Comparison of ENCODE assay signal across 1 cellular context in the genomic region with DNA sequence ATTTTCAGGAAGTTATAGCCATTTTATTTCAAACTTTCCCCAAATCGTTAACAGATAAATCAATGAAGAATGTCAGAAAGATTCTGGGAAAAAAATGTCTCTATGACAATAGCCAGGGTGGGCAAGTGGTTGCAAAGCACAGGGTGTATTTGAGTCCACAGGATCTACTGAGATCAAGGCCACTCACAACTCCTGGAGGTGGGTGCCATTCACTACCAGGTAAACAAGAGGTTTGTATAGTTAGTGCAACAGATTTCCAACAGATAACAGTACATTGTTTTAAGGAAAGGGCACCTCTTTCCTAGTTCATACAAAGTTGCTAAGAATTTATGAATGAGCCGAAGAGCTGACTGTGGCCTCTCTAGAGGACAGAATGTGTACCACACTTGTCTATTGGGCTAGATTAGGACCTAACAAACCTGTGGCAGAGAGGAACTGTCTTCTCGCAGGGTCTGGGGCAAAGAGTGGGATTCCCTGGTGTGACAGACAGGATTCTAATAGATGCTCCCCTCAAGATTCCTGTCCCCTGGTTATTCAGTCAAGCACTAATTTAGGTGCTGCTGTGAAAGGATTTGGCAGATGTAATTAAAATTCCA.
TF ChIP-seq lines count a peak whose summit lies in the region.

No MANE protein-coding gene starts in this region.

TF ChIP-seq in HepG2, 621 proteins besides CTCF, POLR2A, EP300 and RAD21 (continued from another document and continues in another):
- TF ChIP-seq, protein P1, sequence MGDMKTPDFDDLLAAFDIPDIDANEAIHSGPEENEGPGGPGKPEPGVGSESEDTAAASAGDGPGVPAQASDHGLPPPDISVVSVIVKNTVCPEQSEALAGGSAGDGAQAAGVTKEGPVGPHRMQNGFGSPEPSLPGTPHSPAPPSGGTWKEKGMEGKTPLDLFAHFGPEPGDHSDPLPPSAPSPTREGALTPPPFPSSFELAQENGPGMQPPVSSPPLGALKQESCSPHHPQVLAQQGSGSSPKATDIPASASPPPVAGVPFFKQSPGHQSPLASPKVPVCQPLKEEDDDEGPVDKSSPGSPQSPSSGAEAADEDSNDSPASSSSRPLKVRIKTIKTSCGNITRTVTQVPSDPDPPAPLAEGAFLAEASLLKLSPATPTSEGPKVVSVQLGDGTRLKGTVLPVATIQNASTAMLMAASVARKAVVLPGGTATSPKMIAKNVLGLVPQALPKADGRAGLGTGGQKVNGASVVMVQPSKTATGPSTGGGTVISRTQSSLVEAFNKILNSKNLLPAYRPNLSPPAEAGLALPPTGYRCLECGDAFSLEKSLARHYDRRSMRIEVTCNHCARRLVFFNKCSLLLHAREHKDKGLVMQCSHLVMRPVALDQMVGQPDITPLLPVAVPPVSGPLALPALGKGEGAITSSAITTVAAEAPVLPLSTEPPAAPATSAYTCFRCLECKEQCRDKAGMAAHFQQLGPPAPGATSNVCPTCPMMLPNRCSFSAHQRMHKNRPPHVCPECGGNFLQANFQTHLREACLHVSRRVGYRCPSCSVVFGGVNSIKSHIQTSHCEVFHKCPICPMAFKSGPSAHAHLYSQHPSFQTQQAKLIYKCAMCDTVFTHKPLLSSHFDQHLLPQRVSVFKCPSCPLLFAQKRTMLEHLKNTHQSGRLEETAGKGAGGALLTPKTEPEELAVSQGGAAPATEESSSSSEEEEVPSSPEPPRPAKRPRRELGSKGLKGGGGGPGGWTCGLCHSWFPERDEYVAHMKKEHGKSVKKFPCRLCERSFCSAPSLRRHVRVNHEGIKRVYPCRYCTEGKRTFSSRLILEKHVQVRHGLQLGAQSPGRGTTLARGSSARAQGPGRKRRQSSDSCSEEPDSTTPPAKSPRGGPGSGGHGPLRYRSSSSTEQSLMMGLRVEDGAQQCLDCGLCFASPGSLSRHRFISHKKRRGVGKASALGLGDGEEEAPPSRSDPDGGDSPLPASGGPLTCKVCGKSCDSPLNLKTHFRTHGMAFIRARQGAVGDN (CRISPR knock-in tag; IDR thresholded peaks at IDR 0.05), result no peak
- TF ChIP-seq HNRNPK (IDR thresholded peaks at IDR 0.05; ENCODE audit: low read depth, low read length, poor library complexity, severe bottlenecking) (no peak), PPARG (CRISPR knock-in tag; conservative IDR thresholded peaks at IDR 0.05) (no peak), KAT7 (CRISPR knock-in tag; IDR thresholded peaks at IDR 0.05; ENCODE audit: borderline replicate concordance) (no peak), HHEX (CRISPR knock-in tag; IDR thresholded peaks at IDR 0.05) (0 out of 2 replicates have a peak, but pooled peaks have one; percentile 37), CCDC6 (CRISPR knock-in tag; IDR thresholded peaks at IDR 0.05) (no peak), SMC3 (IDR thresholded peaks at IDR 0.05; ENCODE audit: low read length) (peak; percentile 51; the same call in 1 of the 2 replicates), GATAD2A (CRISPR knock-in tag; IDR thresholded peaks at IDR 0.05) (peak; percentile 95), RARA (CRISPR knock-in tag; IDR thresholded peaks at IDR 0.05) (peak; percentile 64), TEAD3 (CRISPR knock-in tag; optimal IDR thresholded peaks at IDR 0.05; ENCODE audit: borderline replicate concordance) (peak; percentile 76), ARNTL (CRISPR knock-in tag; IDR thresholded peaks at IDR 0.05) (0 out of 2 replicates have a peak, but pooled peaks have one; percentile 15), NR2F2 (IDR thresholded peaks at IDR 0.05; ENCODE audit: borderline replicate concordance, low read depth) (0 out of 2 replicates have a peak, but pooled peaks have one; percentile 43), ZNF792 (CRISPR knock-in tag; IDR thresholded peaks at IDR 0.05) (peak; percentile 66), ZNF543 (CRISPR knock-in tag; IDR thresholded peaks at IDR 0.05) (0 out of 2 replicates have a peak, but pooled peaks have one; percentile 32), SAP130 (CRISPR knock-in tag; IDR thresholded peaks at IDR 0.05; ENCODE audit: low read depth) (peak; percentile 61), ZBTB3 (CRISPR knock-in tag; IDR thresholded peaks at IDR 0.05; ENCODE audit: borderline replicate concordance, low read depth) (no peak), HMG20B (CRISPR knock-in tag; conservative IDR thresholded peaks at IDR 0.05) (no peak), KDM6A (CRISPR knock-in tag; IDR thresholded peaks at IDR 0.05; ENCODE audit: low read depth) (peak; percentile 67), FOXP1 (IDR thresholded peaks at IDR 0.05) (0 out of 2 replicates have a peak, but pooled peaks have one; percentile 14), FOXP1 (CRISPR knock-in tag; IDR thresholded peaks at IDR 0.05) (peak; percentile 95), BCL6 (CRISPR knock-in tag; IDR thresholded peaks at IDR 0.05) (peak; percentile 81), ZNF720 (CRISPR knock-in tag; IDR thresholded peaks at IDR 0.05) (no peak), ZNF101 (CRISPR knock-in tag; IDR thresholded peaks at IDR 0.05; ENCODE audit: borderline replicate concordance, low read depth) (no peak), RFX5 (IDR thresholded peaks at IDR 0.05; ENCODE audit: low read depth, low read length) (no peak), MED1 (CRISPR knock-in tag; IDR thresholded peaks at IDR 0.05) (peak; percentile 53), ZC3H4 (CRISPR knock-in tag; IDR thresholded peaks at IDR 0.05; ENCODE audit: borderline replicate concordance) (no peak), CHD4 (IDR thresholded peaks at IDR 0.05; ENCODE audit: borderline replicate concordance, low read length) (0 out of 2 replicates have a peak, but pooled peaks have one; percentile 25), RXRB (CRISPR knock-in tag; IDR thresholded peaks at IDR 0.05; ENCODE audit: borderline replicate concordance) (peak; percentile 80), ZNF7 (CRISPR knock-in tag; IDR thresholded peaks at IDR 0.05) (peak; percentile 82), CEBPG (CRISPR knock-in tag; IDR thresholded peaks at IDR 0.05) (0 out of 2 replicates have a peak, but pooled peaks have one; percentile 38)
- TF ChIP-seq, protein P2, sequence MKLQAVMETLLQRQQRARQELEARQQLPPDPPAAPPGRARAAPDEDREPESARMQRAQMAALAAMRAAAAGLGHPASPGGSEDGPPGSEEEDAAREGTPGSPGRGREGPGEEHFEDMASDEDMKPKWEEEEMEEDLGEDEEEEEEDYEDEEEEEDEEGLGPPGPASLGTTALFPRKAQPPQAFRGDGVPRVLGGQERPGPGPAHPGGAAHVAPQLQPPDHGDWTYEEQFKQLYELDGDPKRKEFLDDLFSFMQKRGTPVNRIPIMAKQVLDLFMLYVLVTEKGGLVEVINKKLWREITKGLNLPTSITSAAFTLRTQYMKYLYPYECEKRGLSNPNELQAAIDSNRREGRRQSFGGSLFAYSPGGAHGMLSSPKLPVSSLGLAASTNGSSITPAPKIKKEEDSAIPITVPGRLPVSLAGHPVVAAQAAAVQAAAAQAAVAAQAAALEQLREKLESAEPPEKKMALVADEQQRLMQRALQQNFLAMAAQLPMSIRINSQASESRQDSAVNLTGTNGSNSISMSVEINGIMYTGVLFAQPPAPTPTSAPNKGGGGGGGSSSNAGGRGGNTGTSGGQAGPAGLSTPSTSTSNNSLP (IDR thresholded peaks at IDR 0.05; ENCODE audit: low read depth, low read length), result peak; percentile 63; the same call in 1 of the 2 replicates
- TF ChIP-seq, protein P3, sequence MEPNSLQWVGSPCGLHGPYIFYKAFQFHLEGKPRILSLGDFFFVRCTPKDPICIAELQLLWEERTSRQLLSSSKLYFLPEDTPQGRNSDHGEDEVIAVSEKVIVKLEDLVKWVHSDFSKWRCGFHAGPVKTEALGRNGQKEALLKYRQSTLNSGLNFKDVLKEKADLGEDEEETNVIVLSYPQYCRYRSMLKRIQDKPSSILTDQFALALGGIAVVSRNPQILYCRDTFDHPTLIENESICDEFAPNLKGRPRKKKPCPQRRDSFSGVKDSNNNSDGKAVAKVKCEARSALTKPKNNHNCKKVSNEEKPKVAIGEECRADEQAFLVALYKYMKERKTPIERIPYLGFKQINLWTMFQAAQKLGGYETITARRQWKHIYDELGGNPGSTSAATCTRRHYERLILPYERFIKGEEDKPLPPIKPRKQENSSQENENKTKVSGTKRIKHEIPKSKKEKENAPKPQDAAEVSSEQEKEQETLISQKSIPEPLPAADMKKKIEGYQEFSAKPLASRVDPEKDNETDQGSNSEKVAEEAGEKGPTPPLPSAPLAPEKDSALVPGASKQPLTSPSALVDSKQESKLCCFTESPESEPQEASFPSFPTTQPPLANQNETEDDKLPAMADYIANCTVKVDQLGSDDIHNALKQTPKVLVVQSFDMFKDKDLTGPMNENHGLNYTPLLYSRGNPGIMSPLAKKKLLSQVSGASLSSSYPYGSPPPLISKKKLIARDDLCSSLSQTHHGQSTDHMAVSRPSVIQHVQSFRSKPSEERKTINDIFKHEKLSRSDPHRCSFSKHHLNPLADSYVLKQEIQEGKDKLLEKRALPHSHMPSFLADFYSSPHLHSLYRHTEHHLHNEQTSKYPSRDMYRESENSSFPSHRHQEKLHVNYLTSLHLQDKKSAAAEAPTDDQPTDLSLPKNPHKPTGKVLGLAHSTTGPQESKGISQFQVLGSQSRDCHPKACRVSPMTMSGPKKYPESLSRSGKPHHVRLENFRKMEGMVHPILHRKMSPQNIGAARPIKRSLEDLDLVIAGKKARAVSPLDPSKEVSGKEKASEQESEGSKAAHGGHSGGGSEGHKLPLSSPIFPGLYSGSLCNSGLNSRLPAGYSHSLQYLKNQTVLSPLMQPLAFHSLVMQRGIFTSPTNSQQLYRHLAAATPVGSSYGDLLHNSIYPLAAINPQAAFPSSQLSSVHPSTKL (CRISPR knock-in tag; IDR thresholded peaks at IDR 0.05), result peak; percentile 92
- TF ChIP-seq, protein P4, sequence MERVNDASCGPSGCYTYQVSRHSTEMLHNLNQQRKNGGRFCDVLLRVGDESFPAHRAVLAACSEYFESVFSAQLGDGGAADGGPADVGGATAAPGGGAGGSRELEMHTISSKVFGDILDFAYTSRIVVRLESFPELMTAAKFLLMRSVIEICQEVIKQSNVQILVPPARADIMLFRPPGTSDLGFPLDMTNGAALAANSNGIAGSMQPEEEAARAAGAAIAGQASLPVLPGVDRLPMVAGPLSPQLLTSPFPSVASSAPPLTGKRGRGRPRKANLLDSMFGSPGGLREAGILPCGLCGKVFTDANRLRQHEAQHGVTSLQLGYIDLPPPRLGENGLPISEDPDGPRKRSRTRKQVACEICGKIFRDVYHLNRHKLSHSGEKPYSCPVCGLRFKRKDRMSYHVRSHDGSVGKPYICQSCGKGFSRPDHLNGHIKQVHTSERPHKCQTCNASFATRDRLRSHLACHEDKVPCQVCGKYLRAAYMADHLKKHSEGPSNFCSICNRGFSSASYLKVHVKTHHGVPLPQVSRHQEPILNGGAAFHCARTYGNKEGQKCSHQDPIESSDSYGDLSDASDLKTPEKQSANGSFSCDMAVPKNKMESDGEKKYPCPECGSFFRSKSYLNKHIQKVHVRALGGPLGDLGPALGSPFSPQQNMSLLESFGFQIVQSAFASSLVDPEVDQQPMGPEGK (CRISPR knock-in tag; IDR thresholded peaks at IDR 0.05), result peak; percentile 63; the same call in 1 of the 2 replicates
- TF ChIP-seq, protein P5, sequence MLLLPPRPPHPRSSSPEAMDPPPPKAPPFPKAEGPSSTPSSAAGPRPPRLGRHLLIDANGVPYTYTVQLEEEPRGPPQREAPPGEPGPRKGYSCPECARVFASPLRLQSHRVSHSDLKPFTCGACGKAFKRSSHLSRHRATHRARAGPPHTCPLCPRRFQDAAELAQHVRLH (CRISPR knock-in tag; IDR thresholded peaks at IDR 0.05; ENCODE audit: borderline replicate concordance, low read depth), result 0 out of 2 replicates have a peak, but pooled peaks have one; percentile 32
- TF ChIP-seq, protein P6, sequence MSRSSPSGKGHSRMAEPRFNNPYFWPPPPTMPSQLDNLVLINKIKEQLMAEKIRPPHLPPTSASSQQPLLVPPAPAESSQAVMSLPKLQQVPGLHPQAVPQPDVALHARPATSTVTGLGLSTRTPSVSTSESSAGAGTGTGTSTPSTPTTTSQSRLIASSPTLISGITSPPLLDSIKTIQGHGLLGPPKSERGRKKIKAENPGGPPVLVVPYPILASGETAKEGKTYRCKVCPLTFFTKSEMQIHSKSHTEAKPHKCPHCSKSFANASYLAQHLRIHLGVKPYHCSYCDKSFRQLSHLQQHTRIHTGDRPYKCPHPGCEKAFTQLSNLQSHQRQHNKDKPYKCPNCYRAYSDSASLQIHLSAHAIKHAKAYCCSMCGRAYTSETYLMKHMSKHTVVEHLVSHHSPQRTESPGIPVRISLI (CRISPR knock-in tag; IDR thresholded peaks at IDR 0.05; ENCODE audit: borderline replicate concordance), result peak; percentile 74; the same call in 1 of the 2 replicates
- TF ChIP-seq, protein P7, sequence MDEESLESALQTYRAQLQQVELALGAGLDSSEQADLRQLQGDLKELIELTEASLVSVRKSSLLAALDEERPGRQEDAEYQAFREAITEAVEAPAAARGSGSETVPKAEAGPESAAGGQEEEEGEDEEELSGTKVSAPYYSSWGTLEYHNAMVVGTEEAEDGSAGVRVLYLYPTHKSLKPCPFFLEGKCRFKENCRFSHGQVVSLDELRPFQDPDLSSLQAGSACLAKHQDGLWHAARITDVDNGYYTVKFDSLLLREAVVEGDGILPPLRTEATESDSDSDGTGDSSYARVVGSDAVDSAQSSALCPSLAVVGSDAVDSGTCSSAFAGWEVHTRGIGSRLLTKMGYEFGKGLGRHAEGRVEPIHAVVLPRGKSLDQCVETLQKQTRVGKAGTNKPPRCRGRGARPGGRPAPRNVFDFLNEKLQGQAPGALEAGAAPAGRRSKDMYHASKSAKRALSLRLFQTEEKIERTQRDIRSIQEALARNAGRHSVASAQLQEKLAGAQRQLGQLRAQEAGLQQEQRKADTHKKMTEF (CRISPR knock-in tag; IDR thresholded peaks at IDR 0.05), result peak; percentile 76; the same call in 1 of the 2 replicates
- TF ChIP-seq, protein P8, sequence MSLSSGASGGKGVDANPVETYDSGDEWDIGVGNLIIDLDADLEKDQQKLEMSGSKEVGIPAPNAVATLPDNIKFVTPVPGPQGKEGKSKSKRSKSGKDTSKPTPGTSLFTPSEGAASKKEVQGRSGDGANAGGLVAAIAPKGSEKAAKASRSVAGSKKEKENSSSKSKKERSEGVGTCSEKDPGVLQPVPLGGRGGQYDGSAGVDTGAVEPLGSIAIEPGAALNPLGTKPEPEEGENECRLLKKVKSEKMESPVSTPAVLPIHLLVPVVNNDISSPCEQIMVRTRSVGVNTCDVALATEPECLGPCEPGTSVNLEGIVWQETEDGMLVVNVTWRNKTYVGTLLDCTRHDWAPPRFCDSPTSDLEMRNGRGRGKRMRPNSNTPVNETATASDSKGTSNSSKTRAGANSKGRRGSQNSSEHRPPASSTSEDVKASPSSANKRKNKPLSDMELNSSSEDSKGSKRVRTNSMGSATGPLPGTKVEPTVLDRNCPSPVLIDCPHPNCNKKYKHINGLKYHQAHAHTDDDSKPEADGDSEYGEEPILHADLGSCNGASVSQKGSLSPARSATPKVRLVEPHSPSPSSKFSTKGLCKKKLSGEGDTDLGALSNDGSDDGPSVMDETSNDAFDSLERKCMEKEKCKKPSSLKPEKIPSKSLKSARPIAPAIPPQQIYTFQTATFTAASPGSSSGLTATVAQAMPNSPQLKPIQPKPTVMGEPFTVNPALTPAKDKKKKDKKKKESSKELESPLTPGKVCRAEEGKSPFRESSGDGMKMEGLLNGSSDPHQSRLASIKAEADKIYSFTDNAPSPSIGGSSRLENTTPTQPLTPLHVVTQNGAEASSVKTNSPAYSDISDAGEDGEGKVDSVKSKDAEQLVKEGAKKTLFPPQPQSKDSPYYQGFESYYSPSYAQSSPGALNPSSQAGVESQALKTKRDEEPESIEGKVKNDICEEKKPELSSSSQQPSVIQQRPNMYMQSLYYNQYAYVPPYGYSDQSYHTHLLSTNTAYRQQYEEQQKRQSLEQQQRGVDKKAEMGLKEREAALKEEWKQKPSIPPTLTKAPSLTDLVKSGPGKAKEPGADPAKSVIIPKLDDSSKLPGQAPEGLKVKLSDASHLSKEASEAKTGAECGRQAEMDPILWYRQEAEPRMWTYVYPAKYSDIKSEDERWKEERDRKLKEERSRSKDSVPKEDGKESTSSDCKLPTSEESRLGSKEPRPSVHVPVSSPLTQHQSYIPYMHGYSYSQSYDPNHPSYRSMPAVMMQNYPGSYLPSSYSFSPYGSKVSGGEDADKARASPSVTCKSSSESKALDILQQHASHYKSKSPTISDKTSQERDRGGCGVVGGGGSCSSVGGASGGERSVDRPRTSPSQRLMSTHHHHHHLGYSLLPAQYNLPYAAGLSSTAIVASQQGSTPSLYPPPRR (CRISPR knock-in tag; IDR thresholded peaks at IDR 0.05; ENCODE audit: borderline replicate concordance), result 0 out of 2 replicates have a peak, but pooled peaks have one; percentile 44
